Comparison of ENCODE assay signal across 1 cellular context in the genomic region with DNA sequence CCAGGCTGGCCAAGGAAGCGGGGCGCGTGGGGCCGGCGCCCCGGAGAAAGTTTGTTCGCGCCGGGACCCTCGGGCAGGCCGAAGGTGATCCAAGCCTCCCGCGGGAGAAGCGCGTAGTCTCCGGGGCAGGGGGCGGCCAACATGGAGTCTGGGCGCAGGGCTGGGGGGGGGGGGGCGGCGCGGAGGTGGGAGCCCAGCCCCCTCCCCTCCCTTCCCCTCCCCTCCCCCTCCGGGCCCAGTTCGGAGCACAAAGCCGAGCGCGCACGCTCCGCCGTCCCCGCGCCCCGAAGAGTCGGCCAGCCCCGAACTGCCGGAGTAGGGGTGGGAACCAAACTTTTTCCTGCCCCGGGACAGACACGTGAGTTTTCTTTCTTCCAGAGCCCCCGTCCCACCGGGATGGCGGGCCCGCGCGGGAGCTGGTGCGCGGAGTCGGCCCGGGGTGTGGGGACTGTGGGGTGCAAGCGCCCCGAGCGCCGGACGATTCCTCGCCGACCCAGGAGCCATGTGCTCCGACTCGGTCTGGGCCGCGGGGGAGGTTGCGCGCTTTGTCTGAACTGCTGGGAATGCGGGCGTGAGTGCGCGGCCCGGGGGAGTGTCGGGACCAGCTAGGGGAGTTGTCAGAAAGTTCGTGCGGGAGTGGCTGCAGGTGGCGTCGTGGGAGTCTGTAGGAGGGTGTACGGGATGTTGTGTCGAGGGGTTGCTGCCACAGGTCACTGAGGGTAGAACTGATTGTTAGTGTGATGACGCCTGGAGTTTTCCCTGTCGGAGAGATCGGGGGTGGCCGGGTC.
TF ChIP-seq lines count a peak whose summit lies in the region.

No MANE protein-coding gene starts in this region.

TF ChIP-seq in WTC11, 78 proteins besides CTCF, POLR2A, EP300 and RAD21 (continued from another document):
- TF ChIP-seq, protein P1, sequence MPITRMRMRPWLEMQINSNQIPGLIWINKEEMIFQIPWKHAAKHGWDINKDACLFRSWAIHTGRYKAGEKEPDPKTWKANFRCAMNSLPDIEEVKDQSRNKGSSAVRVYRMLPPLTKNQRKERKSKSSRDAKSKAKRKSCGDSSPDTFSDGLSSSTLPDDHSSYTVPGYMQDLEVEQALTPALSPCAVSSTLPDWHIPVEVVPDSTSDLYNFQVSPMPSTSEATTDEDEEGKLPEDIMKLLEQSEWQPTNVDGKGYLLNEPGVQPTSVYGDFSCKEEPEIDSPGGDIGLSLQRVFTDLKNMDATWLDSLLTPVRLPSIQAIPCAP (CRISPR knock-in tag; IDR thresholded peaks at IDR 0.05), result peak; percentile 16; the same call in 1 of the 2 replicates
